ENCODE assay signal across 29 cellular contexts in genomic region chr5:129447968-129448367, GRCh38. TPM values are rescaled to one million over a fixed set of nuclear protein-coding genes. Genes with fewer than 3 reads are reported as not detected.
"Had no signal": no experiment of that assay in that cellular context is flagged by ENCODE, and none has a peak within 500 bp of the region (broad histone marks: within the 10 kb centered on the region; RNA-seq: fewer than 3 reads in every experiment).

No MANE protein-coding gene starts in this region.

- H3K4me3 ChIP-seq: coronary artery, dorsolateral prefrontal cortex, esophagus squamous epithelium, gastrocnemius medialis, heart right ventricle, left ventricle myocardium inferior, lower lobe of right lung, mucosa of descending colon had no signal

- H3K4me1 Mint-ChIP-seq: naive B cell; naive thymus-derived CD8-positive, alpha-beta T cell had no signal

- H3K36me3 Mint-ChIP-seq: mesothelial cell of epicardium, naive B cell had no signal

- H3K27ac Mint-ChIP-seq: mesothelial cell of epicardium; naive B cell; naive thymus-derived CD8-positive, alpha-beta T cell had no signal

- H3K27me3 ChIP-seq: dorsolateral prefrontal cortex, esophagus squamous epithelium, gastrocnemius medialis had no signal

- H3K9me3 ChIP-seq: esophagus squamous epithelium, gastrocnemius medialis, heart right ventricle, left ventricle myocardium inferior, lower lobe of right lung, mucosa of descending colon had no signal

- H3K4me1 ChIP-seq: esophagus squamous epithelium, gastrocnemius medialis, heart right ventricle, left ventricle myocardium inferior, lower lobe of right lung had no signal

- DNase-seq: dermis blood vessel endothelial cell; dorsolateral prefrontal cortex; effector CD4-positive, alpha-beta T cell; effector memory CD4-positive, alpha-beta T cell; erythroblast; esophagus squamous epithelium; foreskin fibroblast; foreskin melanocyte; gastrocnemius medialis; glutamatergic neuron; head of caudate nucleus; heart right ventricle; hippocampal formation; left colon; left ventricle myocardium inferior; lower lobe of right lung; mesenchymal stem cell; mucosa of descending colon; naive B cell; naive thymus-derived CD8-positive, alpha-beta T cell had no signal

- H3K27me3 Mint-ChIP-seq: naive B cell had no signal

- H3K27ac ChIP-seq: coronary artery, dorsolateral prefrontal cortex, epithelial cell of prostate, esophagus squamous epithelium, gastrocnemius medialis, heart right ventricle, left ventricle myocardium inferior, lower lobe of right lung had no signal

- H3K36me3 ChIP-seq: esophagus squamous epithelium, gastrocnemius medialis, heart right ventricle, left ventricle myocardium inferior, lower lobe of right lung had no signal

- H3K4me3 Mint-ChIP-seq: mesothelial cell of epicardium; naive B cell; naive thymus-derived CD8-positive, alpha-beta T cell had no signal

- H3K9me3 Mint-ChIP-seq: mesothelial cell of epicardium had no signal

- ATAC-seq: esophagus mucosa; gastrocnemius medialis; left colon; left lobe of liver; lower lobe of right lung; mucosa of descending colon; naive thymus-derived CD8-positive, alpha-beta T cell had no signal

RNA-seq across cellular contexts. Expression of gene ADAMTS19, which starts 12.1 kb away (rescaled TPM):
- total RNA-seq: dermis blood vessel endothelial cell; endothelial cell of umbilical vein; esophagus mucosa; lower lobe of right lung; lung microvascular endothelial cell; mesenteric fat pad; myocyte; naive thymus-derived CD8-positive, alpha-beta T cell had no signal
